In the genomic region with DNA sequence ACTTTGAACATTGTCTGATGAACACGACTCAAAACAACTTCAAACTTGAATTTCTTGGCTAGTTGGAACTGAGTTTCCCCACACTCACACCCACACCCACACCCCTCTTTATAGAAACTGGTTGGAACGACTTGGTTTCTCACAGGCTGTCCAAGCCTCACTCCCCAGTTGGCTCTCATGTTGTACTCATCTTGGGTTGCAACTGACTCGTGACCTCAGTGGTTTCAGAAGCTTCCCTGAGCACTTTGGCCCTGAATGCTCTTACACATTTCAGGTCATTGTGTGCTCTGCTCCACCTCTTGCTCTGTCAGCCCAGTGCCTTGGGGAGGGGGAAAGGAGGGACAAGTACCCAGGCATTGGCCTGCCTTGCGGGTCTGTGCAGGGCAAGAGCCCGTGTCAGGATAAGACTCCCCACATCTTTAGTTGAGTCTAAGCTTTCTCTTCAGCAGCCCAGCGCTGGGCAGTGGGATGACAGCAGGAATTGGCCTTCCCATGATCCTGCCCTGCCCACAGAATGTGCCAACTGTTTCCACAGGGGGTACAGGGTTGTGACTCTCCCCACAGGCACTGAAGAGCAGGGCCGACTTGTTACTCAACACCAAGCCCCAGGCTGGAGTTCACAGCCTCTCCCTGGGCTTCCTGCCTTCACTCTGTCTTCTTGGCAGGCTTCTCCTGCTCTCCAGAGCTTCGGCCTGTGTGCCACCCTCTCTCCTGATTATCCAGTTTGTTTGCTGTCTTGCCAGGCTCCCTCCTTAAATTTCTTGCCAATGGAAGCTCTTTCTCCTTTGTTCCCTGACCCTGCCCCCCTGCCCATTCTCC, we compare ENCODE assay signal across 8 cellular contexts.
DNase-seq lines count a peak whose midpoint lies in the region; ATAC-seq, FAIRE-seq and TF ChIP-seq lines count a peak whose summit lies in the region.

No MANE protein-coding gene starts in this region.

- no peak overlapping the region for H4K8ac ChIP-seq in mesendoderm (ENCODE audit: low read depth, low read length)

- H3K4me2 ChIP-seq in K562 (ENCODE audit: insufficient read depth, low read length), result no peak overlapping the region
- H3K4me2 ChIP-seq in mesendoderm (ENCODE audit: low read length), result no peak overlapping the region

- FAIRE-seq in K562 (lab: Jason Lieb, UNC), result no peak

- 10% methylated on average over 6 of the region's 8 CpGs for WGBS in K562 (ENCODE audit: insufficient coverage, low coverage, missing lambda C conversion rate)
- WGBS in mesendoderm (ENCODE audit: extremely low coverage, insufficient coverage, low lambda C conversion rate), result no CpG with 5 or more reads among the region's 8 CpGs

- H3K27me3 ChIP-seq in K562 (ENCODE audit: control insufficient read depth in 2 of 2, insufficient read depth in 2 of 2, low read length in 2 of 2) (peaks cover 2 to 16% of the 10 kb centered on the region in 2 experiments; a peak in 4 of 5 replicates), mesendoderm (ENCODE audit: insufficient read depth, low read length, poor library complexity) (no peaks in the 10 kb centered on the region)

- no peak overlapping the region for H4K5ac ChIP-seq in mesendoderm (ENCODE audit: low read length)

- TF ChIP-seq CTCF in GM13976 (IDR thresholded peaks at IDR 0.05; ENCODE audit: borderline replicate concordance, control extremely low read depth, extremely low read depth, insufficient read depth, missing control alignments), result no peak
- no peak for TF ChIP-seq CTCF in K562 (IDR thresholded peaks at IDR 0.05 in 2 of 3, conservative IDR thresholded peaks at IDR 0.05 in 1 of 3; ENCODE audit: insufficient read depth in 2 of 3, low read depth in 1 of 3, low read length in 3 of 3)

- no TSS peak for BruUV-seq in K562 (replicated peaks; lab: Mats Ljungman, UMichigan)

- H3K9ac ChIP-seq in K562 (ENCODE audit: insufficient read depth in 1 of 2, low read depth in 2 of 2, low read length in 2 of 2) (no peak overlapping the region), mesendoderm (ENCODE audit: low read length) (no peak overlapping the region)

- H2BK5ac ChIP-seq in mesendoderm (ENCODE audit: low read length), result peak overlapping the region; percentile 25

- H3K27ac ChIP-seq in K562 (ENCODE audit: extremely low read depth, low read depth, low read length) (no peak overlapping the region), mesendoderm (ENCODE audit: low read depth, low read length) (no peak overlapping the region)

- H3K4me1 ChIP-seq in K562 (replicated peaks in 1 of 2; ENCODE audit: control insufficient read depth in 2 of 2, insufficient read depth in 2 of 2, low read length in 2 of 2) (peaks cover 4 to 5% of the 10 kb centered on the region in 2 experiments; a peak in 3 of 5 replicates), mesendoderm (ENCODE audit: control insufficient read depth, low read depth, low read length) (peaks cover 24% of the 10 kb centered on the region)

- DNase-seq in GM13976 (ENCODE audit: low spot score) (peak; percentile 61), K562 (ENCODE audit: extremely low read depth in 1 of 4, low spot score in 3 of 4) (no peak), mesendoderm (peak; percentile 41), NCI-H345 (lab: John Stamatoyannopoulos, UW) (no peak), NCI-H2171 (lab: John Stamatoyannopoulos, UW) (no peak), hepatic stellate cell (ENCODE audit: low spot score) (no peak), DMS53 treated with DMSO at 0.1 percent for 48 hours (lab: John Stamatoyannopoulos, UW; ENCODE audit: unreplicated experiment) (no peak)

- H3K79me2 ChIP-seq in K562 (ENCODE audit: control insufficient read depth, insufficient read depth, low read length) (no peaks in the 10 kb centered on the region), mesendoderm (ENCODE audit: control insufficient read depth, insufficient read depth, low read length) (no peaks in the 10 kb centered on the region)

- H3K4me3 ChIP-seq in K562 (no peak overlapping the region), mesendoderm (ENCODE audit: low read length) (no peak overlapping the region)

- intact Hi-C loops in K562 (cut with micrococcal nuclease), result no loop called here

- ATAC-seq in HG03103 (IDR thresholded peaks at IDR 0.05; ENCODE audit: low read depth, unreplicated experiment) (peak; percentile 70), K562 (peak; percentile 39; the same call in 2 of the 3 replicates)

- H3K4ac ChIP-seq in mesendoderm (ENCODE audit: low read depth, low read length), result no peak overlapping the region

- H2BK120ac ChIP-seq in mesendoderm (ENCODE audit: low read depth, low read length), result no peak overlapping the region

- TF ChIP-seq EP300 in K562 (IDR thresholded peaks at IDR 0.05; ENCODE audit: low read length), result no peak

- no peaks in the 10 kb centered on the region for H4K20me1 ChIP-seq in K562 (replicated peaks; ENCODE audit: control insufficient read depth, insufficient read depth, low read length)

- H3K9me3 ChIP-seq in K562 (replicated peaks; ENCODE audit: control insufficient read depth, insufficient read depth, low read depth, low read length), result no peaks in the 10 kb centered on the region

- H2AFZ ChIP-seq in K562 (ENCODE audit: low read depth, low read length), result peak overlapping the region; percentile 15

- CTCF ChIA-PET in K562 (lab: Yijun Ruan, JAX; ENCODE audit: low intra/inter-chr PET ratio), result no interaction called here

- no peak overlapping the region for H2AK5ac ChIP-seq in mesendoderm (ENCODE audit: low read length)

- TF ChIP-seq RAD21 in K562 (CRISPR knock-in tag; conservative IDR thresholded peaks at IDR 0.05 in 1 of 2, IDR thresholded peaks at IDR 0.05 in 1 of 2), result no peak

- no peak overlapping the region for H2BK15ac ChIP-seq in mesendoderm (replicated peaks; ENCODE audit: low read depth)

- H3K36me3 ChIP-seq in K562 (ENCODE audit: control insufficient read depth, insufficient read depth, low read length) (no peaks in the 10 kb centered on the region), mesendoderm (ENCODE audit: control insufficient read depth, insufficient read depth, low read length) (no peaks in the 10 kb centered on the region)

- no peaks in the 10 kb centered on the region for H3K9me1 ChIP-seq in K562 (ENCODE audit: control insufficient read depth, insufficient read depth, low read length)

- no peak overlapping the region for H3K18ac ChIP-seq in mesendoderm (ENCODE audit: low read length)

- H3K56ac ChIP-seq in mesendoderm (ENCODE audit: low read length), result peak overlapping the region; percentile 34

- TF ChIP-seq POLR2A in K562 (conservative IDR thresholded peaks at IDR 0.05), result no peak

- no peaks in the 10 kb centered on the region for H3K79me1 ChIP-seq in mesendoderm (ENCODE audit: low read length)

- POLR2A ChIA-PET in K562 (lab: Yijun Ruan, JAX), result interaction anchor here (1.0 to 1.1 kb wide), 2 partner anchors 10 to 12 kb away, joined by 3 to 5 read pairs; no protein-coding TSS in a partner anchor

- H3K23ac ChIP-seq in mesendoderm (ENCODE audit: low read length), result no peak overlapping the region

- in situ Hi-C loops in GM13976 (cut with MboI; ENCODE audit: low sequenced_read_pairs, unreplicated experiment) (no loop called here), K562 (cut with MboI) (no loop called here)

TF ChIP-seq in K562, 482 proteins besides CTCF, POLR2A, EP300 and RAD21:
- no peak for TF ChIP-seq TOE1 (IDR thresholded peaks at IDR 0.05; ENCODE audit: borderline replicate concordance)
- TF ChIP-seq TOE1 (CRISPR knock-in tag; IDR thresholded peaks at IDR 0.05; ENCODE audit: borderline replicate concordance, low read depth), result no peak
- TF ChIP-seq, protein P1, sequence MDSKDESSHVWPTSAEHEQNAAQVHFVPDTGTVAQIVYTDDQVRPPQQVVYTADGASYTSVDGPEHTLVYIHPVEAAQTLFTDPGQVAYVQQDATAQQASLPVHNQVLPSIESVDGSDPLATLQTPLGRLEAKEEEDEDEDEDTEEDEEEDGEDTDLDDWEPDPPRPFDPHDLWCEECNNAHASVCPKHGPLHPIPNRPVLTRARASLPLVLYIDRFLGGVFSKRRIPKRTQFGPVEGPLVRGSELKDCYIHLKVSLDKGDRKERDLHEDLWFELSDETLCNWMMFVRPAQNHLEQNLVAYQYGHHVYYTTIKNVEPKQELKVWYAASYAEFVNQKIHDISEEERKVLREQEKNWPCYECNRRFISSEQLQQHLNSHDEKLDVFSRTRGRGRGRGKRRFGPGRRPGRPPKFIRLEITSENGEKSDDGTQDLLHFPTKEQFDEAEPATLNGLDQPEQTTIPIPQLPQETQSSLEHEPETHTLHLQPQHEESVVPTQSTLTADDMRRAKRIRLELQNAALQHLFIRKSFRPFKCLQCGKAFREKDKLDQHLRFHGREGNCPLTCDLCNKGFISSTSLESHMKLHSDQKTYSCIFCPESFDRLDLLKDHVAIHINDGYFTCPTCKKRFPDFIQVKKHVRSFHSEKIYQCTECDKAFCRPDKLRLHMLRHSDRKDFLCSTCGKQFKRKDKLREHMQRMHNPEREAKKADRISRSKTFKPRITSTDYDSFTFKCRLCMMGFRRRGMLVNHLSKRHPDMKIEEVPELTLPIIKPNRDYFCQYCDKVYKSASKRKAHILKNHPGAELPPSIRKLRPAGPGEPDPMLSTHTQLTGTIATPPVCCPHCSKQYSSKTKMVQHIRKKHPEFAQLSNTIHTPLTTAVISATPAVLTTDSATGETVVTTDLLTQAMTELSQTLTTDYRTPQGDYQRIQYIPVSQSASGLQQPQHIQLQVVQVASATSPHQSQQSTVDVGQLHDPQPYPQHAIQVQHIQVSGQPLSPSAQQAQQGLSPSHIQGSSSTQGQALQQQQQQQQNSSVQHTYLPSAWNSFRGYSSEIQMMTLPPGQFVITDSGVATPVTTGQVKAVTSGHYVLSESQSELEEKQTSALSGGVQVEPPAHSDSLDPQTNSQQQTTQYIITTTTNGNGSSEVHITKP (IDR thresholded peaks at IDR 0.05; ENCODE audit: partially characterized antibody), result peak; percentile 19
TF ChIP-seq in K562: peak in this region for 1.

Comparison
In these comparisons a context has a peak if more than half of its experiments do, and no peak if none do; other contexts are left out.
1. DNase-seq: peak in GM13976 (single experiment) and mesendoderm (single experiment); none in K562 (0 of 4), NCI-H345 (single experiment), NCI-H2171 (single experiment), hepatic stellate cell (single experiment) and DMS53 treated with DMSO at 0.1 percent for 48 hours (single experiment).